ENCODE assay signal across 27 cellular contexts in genomic region chr7:10855583-10855982, GRCh38.
"Had no signal": no experiment of that assay in that cellular context is flagged by ENCODE, and none has a peak within 500 bp of the region (broad histone marks: within the 10 kb centered on the region; RNA-seq: fewer than 3 reads in every experiment).

No MANE protein-coding gene starts in this region.

- H3K4me1 Mint-ChIP-seq: activated B cell treated with CpG ODN at 0.5 μM for 24 hours; activated CD4-positive, alpha-beta T cell treated with anti-CD3 and anti-CD28 coated beads for 36 hours; activated naive CD8-positive, alpha-beta T cell treated with anti-CD3 and anti-CD28 coated beads, Interleukin-2, amount 10 ng/mL, durations not matched to agents 7 days and 5 days; memory B cell had no signal

- DNase-seq: activated B cell treated with CpG ODN at 0.5 μM for 24 hours; activated CD4-positive, alpha-beta T cell treated with anti-CD3 and anti-CD28 coated beads for 36 hours; activated CD4-positive, alpha-beta T cell treated with anti-CD3 and anti-CD28 coated beads, Interleukin-2, amount 50 U/mL, for 48 hours; activated effector memory CD4-positive, alpha-beta T cell treated with Interleukin-2 at 50 U/mL for 16 hours; activated naive CD4-positive, alpha-beta T cell treated with anti-CD3 and anti-CD28 coated beads for 36 hours; activated naive CD8-positive, alpha-beta T cell treated with anti-CD3 and anti-CD28 coated beads, Interleukin-2, amount 10 ng/mL, durations not matched to agents 7 days and 5 days; activated T-cell treated with anti-CD3 and anti-CD28 coated beads, Interleukin-2, amount 50 U/mL, for 48 hours; amniotic stem cell; colonic mucosa; dorsolateral prefrontal cortex; effector memory CD8-positive, alpha-beta T cell; esophagus squamous epithelium; head of caudate nucleus; hypothalamus; left cardiac atrium; psoas muscle; stimulated activated CD4-positive, alpha-beta T cell treated with anti-CD3 and anti-CD28 coated beads, Interleukin-12 subunit alpha, Interleukin-12 subunit beta, amount 100 ng/mL, for 4 hours; stimulated activated CD4-positive, alpha-beta T cell treated with anti-CD3 and anti-CD28 coated beads, Interleukin-4, amount 100 ng/mL, for 4 hours; testis; trophoblast cell had no signal

- H3K27ac Mint-ChIP-seq: activated B cell treated with CpG ODN at 0.5 μM for 24 hours; activated CD4-positive, alpha-beta T cell treated with anti-CD3 and anti-CD28 coated beads for 36 hours; activated naive CD4-positive, alpha-beta T cell treated with anti-CD3 and anti-CD28 coated beads for 36 hours; activated naive CD8-positive, alpha-beta T cell treated with anti-CD3 and anti-CD28 coated beads, Interleukin-2, amount 10 ng/mL, durations not matched to agents 7 days and 5 days; effector memory CD8-positive, alpha-beta T cell; memory B cell; natural killer cell treated with Interleukin-12 subunit alpha and Interleukin-12 subunit beta and Interleukin-15 and Interleukin-18, amount 100 ng/mL, for 72 hours had no signal

- ATAC-seq: activated CD4-positive, alpha-beta T cell treated with anti-CD3 and anti-CD28 coated beads for 36 hours; effector memory CD8-positive, alpha-beta T cell; gastroesophageal sphincter; left cardiac atrium; pancreas; psoas muscle had no signal

- H3K9me3 Mint-ChIP-seq: activated B cell treated with CpG ODN at 0.5 μM for 24 hours; activated naive CD4-positive, alpha-beta T cell treated with anti-CD3 and anti-CD28 coated beads for 36 hours; activated naive CD8-positive, alpha-beta T cell treated with anti-CD3 and anti-CD28 coated beads, Interleukin-2, amount 10 ng/mL, durations not matched to agents 7 days and 5 days; effector memory CD8-positive, alpha-beta T cell; memory B cell; natural killer cell treated with Interleukin-12 subunit alpha and Interleukin-12 subunit beta and Interleukin-15 and Interleukin-18, amount 100 ng/mL, for 72 hours had no signal

- H3K36me3 Mint-ChIP-seq: activated naive CD8-positive, alpha-beta T cell treated with anti-CD3 and anti-CD28 coated beads, Interleukin-2, amount 10 ng/mL, durations not matched to agents 7 days and 5 days; memory B cell; natural killer cell treated with Interleukin-12 subunit alpha and Interleukin-12 subunit beta and Interleukin-15 and Interleukin-18, amount 100 ng/mL, for 72 hours had no signal

- H3K27me3 Mint-ChIP-seq: activated B cell treated with CpG ODN at 0.5 μM for 24 hours; activated CD4-positive, alpha-beta T cell treated with anti-CD3 and anti-CD28 coated beads for 36 hours had no signal

- H3K4me3 Mint-ChIP-seq: activated B cell treated with CpG ODN at 0.5 μM for 24 hours; activated CD4-positive, alpha-beta T cell treated with anti-CD3 and anti-CD28 coated beads for 36 hours; activated naive CD4-positive, alpha-beta T cell treated with anti-CD3 and anti-CD28 coated beads for 36 hours; activated naive CD8-positive, alpha-beta T cell treated with anti-CD3 and anti-CD28 coated beads, Interleukin-2, amount 10 ng/mL, durations not matched to agents 7 days and 5 days; effector memory CD8-positive, alpha-beta T cell; memory B cell; natural killer cell treated with Interleukin-12 subunit alpha and Interleukin-12 subunit beta and Interleukin-15 and Interleukin-18, amount 100 ng/mL, for 72 hours had no signal

- H3K4me3 ChIP-seq: breast epithelium, colonic mucosa, dorsolateral prefrontal cortex, esophagus squamous epithelium, gastroesophageal sphincter, pancreas, psoas muscle, right atrium auricular region, testis, vagina had no signal
